Comparison of ENCODE assay signal across 8 cellular contexts in genomic region chr10:3850999-3851937, GRCh38.
A peak's percentile ranks its signal among the peaks of the same experiment; 100 is the strongest.
DNase-seq lines count a peak whose midpoint lies in the region; ATAC-seq and TF ChIP-seq lines count a peak whose summit lies in the region.

No MANE protein-coding gene starts in this region.

- H4K20me1 ChIP-seq in SK-N-SH (ENCODE audit: insufficient read depth) = no peaks in the 10 kb centered on the region

- no peaks in the 10 kb centered on the region for H3K79me2 ChIP-seq in SK-N-SH (ENCODE audit: insufficient read depth)
- no peaks in the 10 kb centered on the region for H3K79me2 ChIP-seq in parathyroid adenoma

- H3K9me2 ChIP-seq in SK-N-SH = no peaks in the 10 kb centered on the region

- CTCF ChIA-PET in SK-N-SH (lab: Yijun Ruan, JAX) = no interaction called here

- 70% methylated on average over 9 of the region's 9 CpGs for WGBS in SK-N-SH (ENCODE audit: low lambda C conversion rate)
- 57% methylated on average over 9 of the region's 9 CpGs for WGBS in esophagus muscularis mucosa

- TF ChIP-seq RAD21 in SK-N-SH (IDR thresholded peaks at IDR 0.05; ENCODE audit: low read length) = no peak

- peak overlapping the region in 1 of 2 experiments; percentile 18; a peak in 1 of 4 replicates for H3K4me3 ChIP-seq in SK-N-SH (ENCODE audit: low read depth in 2 of 2, low read length in 1 of 2)
- no peak overlapping the region for H3K4me3 ChIP-seq in esophagus muscularis mucosa
- peak overlapping the region; percentile 22 for H3K4me3 ChIP-seq in parathyroid adenoma (ENCODE audit: low read depth, low read length)

- intact Hi-C loops in esophagus muscularis mucosa (cut with DNase I) = loop anchor here (5.0 kb wide), 1 partner anchor 64 kb away; the partner anchor contains the start of gene KLF6

- DNase-seq in DMS53 (lab: John Stamatoyannopoulos, UW) (peak; percentile 83), SK-N-SH (no peak), esophagus muscularis mucosa (ENCODE audit: extremely low spot score) (no peak), DMS114 treated with DMSO at 0.1 percent for 48 hours (lab: John Stamatoyannopoulos, UW; ENCODE audit: unreplicated experiment) (no peak)

- TF ChIP-seq CTCF in SK-N-SH (IDR thresholded peaks at IDR 0.05) = no peak
- TF ChIP-seq CTCF in esophagus muscularis mucosa (IDR thresholded peaks at IDR 0.05) = no peak
- no peak for TF ChIP-seq CTCF in parathyroid adenoma (IDR thresholded peaks at IDR 0.05)

- no peaks in the 10 kb centered on the region for H3K27me3 ChIP-seq in SK-N-SH (ENCODE audit: insufficient read depth)
- H3K27me3 ChIP-seq in esophagus muscularis mucosa = no peaks in the 10 kb centered on the region
- no peaks in the 10 kb centered on the region for H3K27me3 ChIP-seq in parathyroid adenoma (ENCODE audit: control insufficient read depth, insufficient read depth, low read length)

- ATAC-seq in HG02610 (IDR thresholded peaks at IDR 0.05; ENCODE audit: unreplicated experiment) (peak; percentile 29), GM18519 (IDR thresholded peaks at IDR 0.05; ENCODE audit: low FRiP score, unreplicated experiment) (no peak), HG02938 (IDR thresholded peaks at IDR 0.05; ENCODE audit: unreplicated experiment) (no peak)

- TF ChIP-seq EP300 in SK-N-SH (IDR thresholded peaks at IDR 0.05; ENCODE audit: borderline replicate concordance in 1 of 2, low read depth in 1 of 2, low read length in 1 of 2) (no peak), esophagus muscularis mucosa (IDR thresholded peaks at IDR 0.05) (no peak)

- TF ChIP-seq POLR2A in esophagus muscularis mucosa (IDR thresholded peaks at IDR 0.05; ENCODE audit: low read depth) = no peak

- POLR2A ChIA-PET in SK-N-SH (lab: Yijun Ruan, JAX) = interaction anchor here (0.6 kb wide), 1 partner anchor 57 kb away, joined by 5 read pairs; no protein-coding TSS in a partner anchor

- H3K4me1 ChIP-seq in SK-N-SH (ENCODE audit: control insufficient read depth in 1 of 2, insufficient read depth in 2 of 2, low read depth in 1 of 2, low read length in 1 of 2) = peaks cover 2 to 30% of the 10 kb centered on the region in 2 experiments; a peak in 2 of 4 replicates
- peaks cover 25 to 43% (median 36%) of the 10 kb centered on the region in 4 donors for H3K4me1 ChIP-seq in esophagus muscularis mucosa
- no peaks in the 10 kb centered on the region for H3K4me1 ChIP-seq in parathyroid adenoma

- H3F3A ChIP-seq in SK-N-SH (replicated peaks; ENCODE audit: insufficient read depth) = peaks cover 36% of the 10 kb centered on the region

- H3K27ac ChIP-seq in SK-N-SH (ENCODE audit: low read depth in 2 of 2, low read length in 1 of 2) (peak overlapping the region; percentile 68 to 99; a peak in 3 of 4 replicates), esophagus muscularis mucosa (replicated peaks in 1 of 4) (peak overlapping the region; percentile 83 to 89 (median 86)), parathyroid adenoma (peak overlapping the region; percentile 24)

- H3K36me3 ChIP-seq in SK-N-SH (replicated peaks in 1 of 2; ENCODE audit: control insufficient read depth in 1 of 2, insufficient read depth in 2 of 2, low read length in 1 of 2) = no peaks in the 10 kb centered on the region
- no peaks in the 10 kb centered on the region for H3K36me3 ChIP-seq in esophagus muscularis mucosa
- H3K36me3 ChIP-seq in parathyroid adenoma (ENCODE audit: control insufficient read depth, insufficient read depth, low read length) = no peaks in the 10 kb centered on the region

- H2AFZ ChIP-seq in SK-N-SH (ENCODE audit: low read depth) (peak overlapping the region; percentile 2), parathyroid adenoma (no peak overlapping the region)

- H3K9ac ChIP-seq in SK-N-SH (peak overlapping the region; percentile 69), parathyroid adenoma (no peak overlapping the region)

- peak overlapping the region; percentile 55 for H3K4me2 ChIP-seq in SK-N-SH
- peak overlapping the region; percentile 27 for H3K4me2 ChIP-seq in parathyroid adenoma (ENCODE audit: low read length)

- H3K9me3 ChIP-seq in SK-N-SH = no peaks in the 10 kb centered on the region
- no peaks in the 10 kb centered on the region for H3K9me3 ChIP-seq in esophagus muscularis mucosa
- H3K9me3 ChIP-seq in parathyroid adenoma (ENCODE audit: control insufficient read depth, low read length) = no peaks in the 10 kb centered on the region

TF ChIP-seq in SK-N-SH, 30 proteins besides CTCF, POLR2A, EP300 and RAD21:
- TF ChIP-seq, protein P1, sequence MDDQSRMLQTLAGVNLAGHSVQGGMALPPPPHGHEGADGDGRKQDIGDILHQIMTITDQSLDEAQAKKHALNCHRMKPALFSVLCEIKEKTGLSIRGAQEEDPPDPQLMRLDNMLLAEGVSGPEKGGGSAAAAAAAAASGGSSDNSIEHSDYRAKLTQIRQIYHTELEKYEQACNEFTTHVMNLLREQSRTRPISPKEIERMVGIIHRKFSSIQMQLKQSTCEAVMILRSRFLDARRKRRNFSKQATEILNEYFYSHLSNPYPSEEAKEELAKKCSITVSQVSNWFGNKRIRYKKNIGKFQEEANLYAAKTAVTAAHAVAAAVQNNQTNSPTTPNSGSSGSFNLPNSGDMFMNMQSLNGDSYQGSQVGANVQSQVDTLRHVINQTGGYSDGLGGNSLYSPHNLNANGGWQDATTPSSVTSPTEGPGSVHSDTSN (IDR thresholded peaks at IDR 0.05) = peak; percentile 25; the same call in 1 of the 2 replicates
- no peak for TF ChIP-seq IRF3 (IDR thresholded peaks at IDR 0.05; ENCODE audit: low read depth, low read length)
- TF ChIP-seq GATA2 (CRISPR knock-in tag; IDR thresholded peaks at IDR 0.05) = no peak

Comparison
In these comparisons a context has a peak if more than half of its experiments do, and no peak if none do; other contexts are left out.
1. H3K27ac ChIP-seq: peak in every context shown above with its lines; median percentile 86 in esophagus muscularis mucosa; 84 in SK-N-SH; 24 in parathyroid adenoma.